ENCODE assay signal across 1 cellular context in the genomic region with DNA sequence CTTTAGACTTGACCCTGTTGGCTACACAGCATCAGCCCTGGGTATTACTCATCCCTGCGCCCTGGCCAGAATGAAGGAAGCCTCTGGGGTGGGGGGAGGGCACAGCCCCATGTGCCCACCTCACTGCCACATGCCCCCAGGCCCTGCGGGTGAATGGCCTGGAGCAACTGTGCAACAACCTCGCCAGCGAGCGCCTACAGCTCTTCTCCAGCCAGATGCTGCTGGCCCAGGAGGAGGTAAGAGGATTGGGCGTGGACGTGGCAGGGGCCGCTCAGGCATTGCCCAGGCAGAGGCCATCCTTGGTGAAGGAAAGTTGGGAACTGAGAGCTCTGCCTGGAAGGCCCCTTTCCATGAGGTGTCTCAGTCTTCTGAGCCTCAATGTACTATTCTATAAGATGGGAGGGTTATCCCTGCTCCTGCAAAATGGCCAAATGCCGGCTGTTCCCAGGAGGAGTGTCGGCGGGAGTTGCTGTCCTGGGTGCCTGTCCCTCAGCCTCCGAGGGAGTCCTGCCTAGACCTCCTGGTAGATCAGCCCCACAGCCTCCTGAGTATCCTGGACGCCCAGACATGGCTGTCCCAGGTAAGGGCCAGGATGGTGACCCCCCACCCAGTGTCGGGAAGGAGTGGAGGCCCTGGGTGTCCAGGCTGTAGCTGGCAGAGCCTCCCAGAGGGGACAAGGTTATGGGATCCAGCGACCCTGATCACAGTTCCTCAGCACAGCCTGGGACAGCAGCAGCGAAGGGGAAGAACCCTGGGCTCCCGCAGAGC.
TF ChIP-seq lines count a peak whose summit lies in the region.

No MANE protein-coding gene starts in this region.

TF ChIP-seq in IMR-90, 13 proteins besides CTCF, POLR2A, EP300 and RAD21:
- no peak for TF ChIP-seq NFE2L2 (IDR thresholded peaks at IDR 0.05; ENCODE audit: low read depth, low read length)
- TF ChIP-seq CEBPB (IDR thresholded peaks at IDR 0.05; ENCODE audit: low read depth, low read length) = no peak
- TF ChIP-seq BHLHE40 (IDR thresholded peaks at IDR 0.05; ENCODE audit: low read depth, low read length) = no peak
- TF ChIP-seq RFX5 (IDR thresholded peaks at IDR 0.05; ENCODE audit: low read depth, low read length) = no peak
- no peak for TF ChIP-seq MXI1 (IDR thresholded peaks at IDR 0.05; ENCODE audit: borderline replicate concordance, low read depth, low read length)
- TF ChIP-seq RCOR1 (IDR thresholded peaks at IDR 0.05; ENCODE audit: insufficient replicate concordance, low read length) = no peak
TF ChIP-seq in IMR-90: peak in this region for 0.
